In the genomic region with DNA sequence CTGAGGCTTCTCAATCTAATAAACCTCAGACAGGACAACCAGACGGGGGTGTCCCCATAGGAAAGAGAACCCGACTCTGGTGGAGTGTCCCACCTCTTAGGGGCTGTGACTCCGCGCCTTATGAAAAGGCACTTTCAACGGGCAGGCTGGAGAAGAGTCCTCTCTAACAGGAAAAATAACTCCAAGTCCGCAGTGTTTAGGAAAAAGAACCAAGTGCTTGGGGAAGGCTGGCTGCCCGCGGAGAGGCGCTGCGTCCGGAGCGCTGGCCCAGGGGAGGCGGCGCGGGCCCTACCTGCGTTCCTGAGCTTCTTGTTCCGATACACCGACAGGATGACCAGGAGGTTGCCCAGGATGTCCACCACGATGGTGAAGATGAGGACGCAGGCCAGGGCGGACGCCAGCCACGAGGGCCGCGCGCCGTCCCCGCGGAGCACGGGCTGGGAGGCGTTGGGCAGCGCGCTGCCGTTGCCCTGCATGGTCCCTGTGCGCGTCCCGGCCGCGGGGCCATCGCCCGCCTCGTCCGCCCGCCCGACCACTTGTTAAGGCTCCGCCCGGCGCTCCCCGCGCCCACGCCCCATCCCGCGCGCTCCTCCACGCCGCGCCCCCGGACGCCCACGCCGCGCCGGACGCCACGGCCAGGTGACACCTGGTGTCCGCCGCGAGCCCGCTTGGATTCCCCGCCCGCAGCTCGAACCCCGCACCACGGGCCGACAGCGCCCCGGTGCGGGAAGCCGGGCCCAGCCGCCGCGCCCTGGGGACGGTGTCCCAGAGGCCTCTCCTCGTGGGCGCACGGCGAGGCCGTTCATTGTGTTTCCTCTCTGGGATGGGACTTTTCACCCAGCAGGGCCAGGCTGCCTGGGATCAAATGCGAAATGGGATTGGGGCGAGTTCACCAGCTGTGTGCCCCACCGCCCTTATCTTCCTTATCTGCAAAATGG, we compare ENCODE assay signal across 10 cellular contexts. TPM values are rescaled to one million over a fixed set of nuclear protein-coding genes. Genes with fewer than 3 reads are reported as not detected.
DNase-seq lines count a peak whose midpoint lies in the region; ATAC-seq, FAIRE-seq and TF ChIP-seq lines count a peak whose summit lies in the region.
"Had no signal": no experiment of that assay in that cellular context is flagged by ENCODE, and none has a peak within 500 bp of the region (broad histone marks: within the 10 kb centered on the region; RNA-seq: fewer than 3 reads in every experiment).

A gene (minus strand): TSS at position 678 of the 938 bp plus-strand sequence. CDS start 202 bp downstream, at position 476.

- H3K4me1 ChIP-seq in iPS DF 6.9 (ENCODE audit: control insufficient read depth, insufficient read depth, low read length) (no peaks in the 10 kb centered on the region), sigmoid colon (peaks cover 0 to 13% (median 11%) of the 10 kb centered on the region in 4 donors)

- TF ChIP-seq EP300 in sigmoid colon (IDR thresholded peaks at IDR 0.05) = no peak

- TF ChIP-seq CTCF in sigmoid colon (IDR thresholded peaks at IDR 0.05) (no peak), D721Med (IDR thresholded peaks at IDR 0.05; ENCODE audit: insufficient read depth, missing control alignments) (no peak)

- no peaks in the 10 kb centered on the region for H3K9me3 ChIP-seq in iPS DF 6.9 (ENCODE audit: control insufficient read depth, insufficient read depth, low read length)
- peaks cover 0 to 4% (median 0%) of the 10 kb centered on the region in 4 donors for H3K9me3 ChIP-seq in sigmoid colon

- in situ Hi-C loops in G401 (cut with HindIII; ENCODE audit: low sequenced_read_pairs) = no loop called here

- H3K36me3 ChIP-seq in iPS DF 6.9 (ENCODE audit: control insufficient read depth, insufficient read depth, low read length) = no peaks in the 10 kb centered on the region
- no peaks in the 10 kb centered on the region for H3K36me3 ChIP-seq in sigmoid colon

- WGBS in iPS DF 6.9 (ENCODE audit: insufficient coverage, insufficient read length) = no CpG with 5 or more reads among the region's 91 CpGs
- 3 to 9% methylated on average over 91 of the region's 91 CpGs for WGBS in sigmoid colon, 2 donors

- DNase-seq in G401 (ENCODE audit: low spot score) (peak; percentile 42), SK-N-DZ (ENCODE audit: low spot score) (peak; percentile 51), iPS DF 6.9 (ENCODE audit: low read depth, low spot score) (no peak), sigmoid colon (no peak), globus pallidus (ENCODE audit: low spot score) (no peak), D721Med (ENCODE audit: insufficient read length, low spot score) (no peak), HUDEP-2 (lab: John Stamatoyannopoulos, UW; ENCODE audit: unreplicated experiment in 76 of 76) (no peak)

- H3K4me3 ChIP-seq in iPS DF 6.9 (ENCODE audit: low read length) (peak within 1 kb of the TSS; percentile 67), sigmoid colon (peak within 1 kb of the TSS in 3 of 4 donors; percentile 19 to 38 (median 35))

- no peak for FAIRE-seq in D721Med (lab: Jason Lieb, UNC)
- FAIRE-seq: GM18507, islet of Langerhans had no signal

- no peak for ATAC-seq in activated CD4-positive, CD25-positive, alpha-beta regulatory T cell treated with anti-CD3 and anti-CD28 coated beads, Interleukin-2, amount 50 U/mL, for 24 hours

- H3K27ac ChIP-seq in iPS DF 6.9 (ENCODE audit: low read length) = no peak within 1 kb of the TSS
- no peak within 1 kb of the TSS for H3K27ac ChIP-seq in sigmoid colon

- intact Hi-C loops in sigmoid colon (cut with DNase I) = no loop called here

- H3K27me3 ChIP-seq in iPS DF 6.9 (ENCODE audit: control insufficient read depth, insufficient read depth, low read length) (no peaks in the 10 kb centered on the region; the same call in 1 of the 2 replicates), sigmoid colon (peaks cover 14 to 37% (median 23%) of the 10 kb centered on the region in 3 donors)

- TF ChIP-seq POLR2A in sigmoid colon (IDR thresholded peaks at IDR 0.05) = no peak

RNA-seq across cellular contexts. Expression of the gene that starts here (rescaled TPM):
- total RNA-seq in G401 (2014; rRNA removed; shearing (Covaris generic)) = not detected in 2 replicates
- polyA plus RNA-seq in SK-N-DZ (2014; cell fraction: cytosol; rRNA removed) = 0.45 and 1.8 TPM in 2 replicates
- polyA plus RNA-seq in SK-N-DZ (2014; cell fraction: nucleus; rRNA removed) = 0.18 TPM in 1 of 2 replicates, not detected in the other
- total RNA-seq in sigmoid colon = not detected
- 1 to 10 TPM in 2 of 3 donors, not detected in 1; 1.6 to 3.1 TPM for polyA plus RNA-seq in sigmoid colon

Comparison
In these comparisons a context has a peak if more than half of its experiments do, and no peak if none do; other contexts are left out.
1. Peak in DNase-seq in G401; RNA of the gene not detected or under 1 TPM.